In genomic region chr4:41456559-41457101, GRCh38 we compare ENCODE assay signal across 18 cellular contexts.
A peak's percentile ranks its signal among the peaks of the same experiment; 100 is the strongest.
DNase-seq lines count a peak whose midpoint lies in the region; ATAC-seq and TF ChIP-seq lines count a peak whose summit lies in the region.
"Had no signal": no experiment of that assay in that cellular context is flagged by ENCODE, and none has a peak within 500 bp of the region (broad histone marks: within the 10 kb centered on the region; RNA-seq: fewer than 3 reads in every experiment).

No MANE protein-coding gene starts in this region.

- no peak overlapping the region for H3K27ac Mint-ChIP-seq in WTC11
- H3K27ac Mint-ChIP-seq in glutamatergic neuron (ENCODE audit: unreplicated experiment): no peak overlapping the region
- H3K27ac Mint-ChIP-seq: CD4-positive, alpha-beta memory T cell; HFFc6 had no signal

- no peak for ATAC-seq in WTC11
- ATAC-seq: HepG2 had no signal

- TF ChIP-seq CTCF in WTC11 (IDR thresholded peaks at IDR 0.05): no peak
- TF ChIP-seq CTCF in glutamatergic neuron (IDR thresholded peaks at IDR 0.05; ENCODE audit: partially characterized antibody, unreplicated experiment): no peak
- TF ChIP-seq CTCF in GM20000 (IDR thresholded peaks at IDR 0.05; ENCODE audit: extremely low read depth, missing control alignments): no peak

- H3K27me3 Mint-ChIP-seq in WTC11 (ENCODE audit: low read depth) (peaks cover 2% of the 10 kb centered on the region), glutamatergic neuron (ENCODE audit: unreplicated experiment) (no peaks in the 10 kb centered on the region)
- H3K27me3 Mint-ChIP-seq: CD4-positive, alpha-beta memory T cell had no signal

- H3K36me3 Mint-ChIP-seq in WTC11: no peaks in the 10 kb centered on the region
- H3K36me3 Mint-ChIP-seq in glutamatergic neuron (ENCODE audit: unreplicated experiment): no peaks in the 10 kb centered on the region
- H3K36me3 Mint-ChIP-seq: CD4-positive, alpha-beta memory T cell had no signal

- DNase-seq in DMS53 (lab: John Stamatoyannopoulos, UW) (peak; percentile 20), DMS53 treated with DMSO at 0.1 percent for 48 hours (lab: John Stamatoyannopoulos, UW; ENCODE audit: unreplicated experiment) (no peak), WTC11 (ENCODE audit: low spot score) (no peak), islet precursor cell (peak; percentile 56), superior temporal gyrus (ENCODE audit: extremely low spot score) (peak; percentile 64), glutamatergic neuron (no peak), NCI-H187 treated with DMSO at 0.1 percent for 48 hours (lab: John Stamatoyannopoulos, UW) (no peak), GM20000 (ENCODE audit: low spot score) (no peak)
- DNase-seq: BE2C; CD4-positive, alpha-beta memory T cell; HFFc6; KBM-7; NCI-H1105; NCI-H1694 treated with DMSO at 0.1 percent for 48 hours; NCI-H2107; NCI-H510A; PC-9 had no signal

- H3K9me3 Mint-ChIP-seq in WTC11 (no peaks in the 10 kb centered on the region), glutamatergic neuron (ENCODE audit: unreplicated experiment) (peaks cover 5% of the 10 kb centered on the region)
- H3K9me3 Mint-ChIP-seq: HFFc6 had no signal

- CTCF ChIA-PET in WTC11 (lab: Charles Lee): interaction anchor here (1.3 to 1.8 kb wide), 2 partner anchors 98 to 176 kb away, joined by 4 to 7 read pairs; no protein-coding TSS in a partner anchor

- no peak overlapping the region for H3K4me3 Mint-ChIP-seq in WTC11
- H3K4me3 Mint-ChIP-seq in glutamatergic neuron (ENCODE audit: unreplicated experiment): no peak overlapping the region
- H3K4me3 Mint-ChIP-seq: CD4-positive, alpha-beta memory T cell; HFFc6 had no signal

- POLR2A ChIA-PET in WTC11 (lab: Charles Lee): no interaction called here

- H3K4me1 Mint-ChIP-seq in WTC11: peaks cover 44% of the 10 kb centered on the region
- H3K4me1 Mint-ChIP-seq in glutamatergic neuron (ENCODE audit: low read depth, unreplicated experiment): peaks cover 16% of the 10 kb centered on the region
- H3K4me1 Mint-ChIP-seq: CD4-positive, alpha-beta memory T cell had no signal

TF ChIP-seq in WTC11, 78 proteins besides CTCF, POLR2A, EP300 and RAD21:
- no peak for TF ChIP-seq MLX (CRISPR knock-in tag; IDR thresholded peaks at IDR 0.05)
- TF ChIP-seq PRRX2 (CRISPR knock-in tag; IDR thresholded peaks at IDR 0.05): no peak
- no peak for TF ChIP-seq TEAD4 (CRISPR knock-in tag; IDR thresholded peaks at IDR 0.05)
- TF ChIP-seq HMGA2 (CRISPR knock-in tag; IDR thresholded peaks at IDR 0.05): no peak
- TF ChIP-seq, protein P1, sequence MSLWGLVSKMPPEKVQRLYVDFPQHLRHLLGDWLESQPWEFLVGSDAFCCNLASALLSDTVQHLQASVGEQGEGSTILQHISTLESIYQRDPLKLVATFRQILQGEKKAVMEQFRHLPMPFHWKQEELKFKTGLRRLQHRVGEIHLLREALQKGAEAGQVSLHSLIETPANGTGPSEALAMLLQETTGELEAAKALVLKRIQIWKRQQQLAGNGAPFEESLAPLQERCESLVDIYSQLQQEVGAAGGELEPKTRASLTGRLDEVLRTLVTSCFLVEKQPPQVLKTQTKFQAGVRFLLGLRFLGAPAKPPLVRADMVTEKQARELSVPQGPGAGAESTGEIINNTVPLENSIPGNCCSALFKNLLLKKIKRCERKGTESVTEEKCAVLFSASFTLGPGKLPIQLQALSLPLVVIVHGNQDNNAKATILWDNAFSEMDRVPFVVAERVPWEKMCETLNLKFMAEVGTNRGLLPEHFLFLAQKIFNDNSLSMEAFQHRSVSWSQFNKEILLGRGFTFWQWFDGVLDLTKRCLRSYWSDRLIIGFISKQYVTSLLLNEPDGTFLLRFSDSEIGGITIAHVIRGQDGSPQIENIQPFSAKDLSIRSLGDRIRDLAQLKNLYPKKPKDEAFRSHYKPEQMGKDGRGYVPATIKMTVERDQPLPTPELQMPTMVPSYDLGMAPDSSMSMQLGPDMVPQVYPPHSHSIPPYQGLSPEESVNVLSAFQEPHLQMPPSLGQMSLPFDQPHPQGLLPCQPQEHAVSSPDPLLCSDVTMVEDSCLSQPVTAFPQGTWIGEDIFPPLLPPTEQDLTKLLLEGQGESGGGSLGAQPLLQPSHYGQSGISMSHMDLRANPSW (CRISPR knock-in tag; conservative IDR thresholded peaks at IDR 0.05; ENCODE audit: low read depth): no peak
- TF ChIP-seq MAX (CRISPR knock-in tag; IDR thresholded peaks at IDR 0.05): peak; percentile 58
- TF ChIP-seq SOX15 (CRISPR knock-in tag; IDR thresholded peaks at IDR 0.05): no peak

Comparison
In these comparisons a context has a peak if more than half of its experiments do, and no peak if none do; other contexts are left out.
1. DNase-seq: peak in DMS53 (single experiment), islet precursor cell (single experiment) and superior temporal gyrus (single experiment); none in DMS53 treated with DMSO at 0.1 percent for 48 hours (single experiment), WTC11 (single experiment), glutamatergic neuron (single experiment), NCI-H187 treated with DMSO at 0.1 percent for 48 hours (single experiment) and GM20000 (single experiment).